1 cellular context compared by ENCODE assay signal in the genomic region with DNA sequence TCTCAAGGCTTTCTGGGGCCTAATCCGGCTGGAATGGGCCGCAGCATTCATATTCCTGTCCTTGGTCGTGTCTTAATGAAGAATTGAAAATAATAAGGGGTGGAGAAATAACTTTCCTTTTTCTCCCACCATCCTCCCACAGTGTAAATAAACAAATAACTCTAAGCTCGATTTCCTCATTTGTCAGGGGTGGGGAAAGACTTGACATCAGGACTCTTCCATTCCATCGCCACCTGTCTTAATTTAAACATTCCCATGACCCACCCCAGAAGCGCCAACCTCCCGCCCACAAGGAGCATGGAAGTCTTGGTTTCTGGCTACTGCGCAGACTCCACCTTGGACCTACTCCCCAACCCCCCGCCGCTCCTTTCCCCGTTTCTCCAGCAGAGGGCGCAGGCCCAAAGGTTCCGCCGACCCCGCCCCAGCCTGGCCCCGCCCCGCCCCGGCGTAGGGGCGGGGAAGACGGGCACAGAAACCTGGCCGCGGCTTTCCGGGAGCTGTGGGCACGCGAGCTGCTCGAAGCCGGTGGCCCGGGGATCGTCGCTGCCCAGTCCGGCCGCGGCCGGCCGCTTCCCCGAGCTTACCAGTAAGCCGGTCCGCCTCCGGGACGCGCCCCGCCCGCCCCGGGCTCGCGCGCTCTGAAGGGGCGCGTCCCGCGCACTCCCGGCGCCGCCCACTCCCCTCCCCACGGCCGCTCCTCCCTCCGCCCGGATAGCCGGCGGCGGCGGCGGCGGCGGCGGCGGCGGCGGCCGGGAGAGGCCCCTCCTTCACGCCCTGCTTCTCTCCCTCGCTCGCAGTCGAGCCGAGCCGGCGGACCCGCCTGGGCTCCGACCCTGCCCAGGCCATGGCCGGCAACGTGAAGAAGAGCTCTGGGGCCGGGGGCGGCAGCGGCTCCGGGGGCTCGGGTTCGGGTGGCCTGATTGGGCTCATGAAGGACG.
TF ChIP-seq lines count a peak whose summit lies in the region.

Gene CBL, plus strand, starts transcription at position 766 of the 938 bp plus-strand sequence. Its CDS starts 79 bp downstream, at position 845.

TF ChIP-seq in SK-N-SH, 30 proteins besides CTCF, POLR2A, EP300 and RAD21 (continued from another document):
- TF ChIP-seq, protein P1, sequence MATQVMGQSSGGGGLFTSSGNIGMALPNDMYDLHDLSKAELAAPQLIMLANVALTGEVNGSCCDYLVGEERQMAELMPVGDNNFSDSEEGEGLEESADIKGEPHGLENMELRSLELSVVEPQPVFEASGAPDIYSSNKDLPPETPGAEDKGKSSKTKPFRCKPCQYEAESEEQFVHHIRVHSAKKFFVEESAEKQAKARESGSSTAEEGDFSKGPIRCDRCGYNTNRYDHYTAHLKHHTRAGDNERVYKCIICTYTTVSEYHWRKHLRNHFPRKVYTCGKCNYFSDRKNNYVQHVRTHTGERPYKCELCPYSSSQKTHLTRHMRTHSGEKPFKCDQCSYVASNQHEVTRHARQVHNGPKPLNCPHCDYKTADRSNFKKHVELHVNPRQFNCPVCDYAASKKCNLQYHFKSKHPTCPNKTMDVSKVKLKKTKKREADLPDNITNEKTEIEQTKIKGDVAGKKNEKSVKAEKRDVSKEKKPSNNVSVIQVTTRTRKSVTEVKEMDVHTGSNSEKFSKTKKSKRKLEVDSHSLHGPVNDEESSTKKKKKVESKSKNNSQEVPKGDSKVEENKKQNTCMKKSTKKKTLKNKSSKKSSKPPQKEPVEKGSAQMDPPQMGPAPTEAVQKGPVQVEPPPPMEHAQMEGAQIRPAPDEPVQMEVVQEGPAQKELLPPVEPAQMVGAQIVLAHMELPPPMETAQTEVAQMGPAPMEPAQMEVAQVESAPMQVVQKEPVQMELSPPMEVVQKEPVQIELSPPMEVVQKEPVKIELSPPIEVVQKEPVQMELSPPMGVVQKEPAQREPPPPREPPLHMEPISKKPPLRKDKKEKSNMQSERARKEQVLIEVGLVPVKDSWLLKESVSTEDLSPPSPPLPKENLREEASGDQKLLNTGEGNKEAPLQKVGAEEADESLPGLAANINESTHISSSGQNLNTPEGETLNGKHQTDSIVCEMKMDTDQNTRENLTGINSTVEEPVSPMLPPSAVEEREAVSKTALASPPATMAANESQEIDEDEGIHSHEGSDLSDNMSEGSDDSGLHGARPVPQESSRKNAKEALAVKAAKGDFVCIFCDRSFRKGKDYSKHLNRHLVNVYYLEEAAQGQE (IDR thresholded peaks at IDR 0.05; ENCODE audit: low read depth, low read length) = 0 out of 2 replicates have a peak, but pooled peaks have one; percentile 27
- TF ChIP-seq, protein P2, sequence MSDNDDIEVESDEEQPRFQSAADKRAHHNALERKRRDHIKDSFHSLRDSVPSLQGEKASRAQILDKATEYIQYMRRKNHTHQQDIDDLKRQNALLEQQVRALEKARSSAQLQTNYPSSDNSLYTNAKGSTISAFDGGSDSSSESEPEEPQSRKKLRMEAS (IDR thresholded peaks at IDR 0.05; ENCODE audit: low read depth) = 0 out of 2 replicates have a peak, but pooled peaks have one; percentile 24
- TF ChIP-seq GATA2 (CRISPR knock-in tag; IDR thresholded peaks at IDR 0.05) = no peak
- peak; percentile 64 for TF ChIP-seq SMC3 (IDR thresholded peaks at IDR 0.05; ENCODE audit: low read depth, low read length)
- TF ChIP-seq, protein P3, sequence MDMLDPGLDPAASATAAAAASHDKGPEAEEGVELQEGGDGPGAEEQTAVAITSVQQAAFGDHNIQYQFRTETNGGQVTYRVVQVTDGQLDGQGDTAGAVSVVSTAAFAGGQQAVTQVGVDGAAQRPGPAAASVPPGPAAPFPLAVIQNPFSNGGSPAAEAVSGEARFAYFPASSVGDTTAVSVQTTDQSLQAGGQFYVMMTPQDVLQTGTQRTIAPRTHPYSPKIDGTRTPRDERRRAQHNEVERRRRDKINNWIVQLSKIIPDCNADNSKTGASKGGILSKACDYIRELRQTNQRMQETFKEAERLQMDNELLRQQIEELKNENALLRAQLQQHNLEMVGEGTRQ (IDR thresholded peaks at IDR 0.05; ENCODE audit: borderline replicate concordance, low read depth, low read length) = no peak
- no peak for TF ChIP-seq RCOR1 (IDR thresholded peaks at IDR 0.05; ENCODE audit: low read length)
- TF ChIP-seq NRF1 (IDR thresholded peaks at IDR 0.05; ENCODE audit: low read depth, low read length) = peak; percentile 74
- peak; percentile 50 for TF ChIP-seq YY1 (IDR thresholded peaks at IDR 0.05; ENCODE audit: low read depth)
- no peak for TF ChIP-seq FOXM1 (IDR thresholded peaks at IDR 0.05; ENCODE audit: low read depth)
- TF ChIP-seq TEAD4 (IDR thresholded peaks at IDR 0.05; ENCODE audit: borderline replicate concordance, insufficient read depth) = no peak
- TF ChIP-seq SIN3A (IDR thresholded peaks at IDR 0.05; ENCODE audit: borderline replicate concordance, low read depth, low read length) = no peak
- TF ChIP-seq RXRA (IDR thresholded peaks at IDR 0.05; ENCODE audit: borderline replicate concordance, low read depth) = no peak
- TF ChIP-seq CHD2 (IDR thresholded peaks at IDR 0.05; ENCODE audit: low read length, partially characterized antibody) = peak; percentile 83
- 0 out of 2 replicates have a peak, but pooled peaks have one; percentile 34 for TF ChIP-seq MXI1 (IDR thresholded peaks at IDR 0.05; ENCODE audit: low read depth, low read length)
- TF ChIP-seq MEF2A (IDR thresholded peaks at IDR 0.05; ENCODE audit: borderline replicate concordance, low read depth) = no peak
- TF ChIP-seq IRF3 (IDR thresholded peaks at IDR 0.05; ENCODE audit: low read depth, low read length) = no peak
- peak; percentile 28; the same call in 1 of the 2 replicates for TF ChIP-seq POLR2AphosphoS5 (IDR thresholded peaks at IDR 0.05; ENCODE audit: low read depth, low read length)
- TF ChIP-seq RFX5 (IDR thresholded peaks at IDR 0.05; ENCODE audit: low read length) = 0 out of 2 replicates have a peak, but pooled peaks have one; percentile 21
- TF ChIP-seq FOXJ3 (CRISPR knock-in tag; IDR thresholded peaks at IDR 0.05) = no peak
- no peak for TF ChIP-seq JUND (IDR thresholded peaks at IDR 0.05)
- TF ChIP-seq FOSL2 (IDR thresholded peaks at IDR 0.05; ENCODE audit: borderline replicate concordance, low read depth) = no peak
- TF ChIP-seq EZH2phosphoT487 (IDR thresholded peaks at IDR 0.05; ENCODE audit: borderline replicate concordance, low read depth) = no peak
